Comparison of ENCODE assay signal across 8 cellular contexts in genomic region chr17:42617956-42618431, GRCh38. TPM values are rescaled to one million over a fixed set of nuclear protein-coding genes. Genes with fewer than 3 reads are reported as not detected.
A peak's percentile ranks its signal among the peaks of the same experiment; 100 is the strongest.
DNase-seq lines count a peak whose midpoint lies in the region; ATAC-seq and TF ChIP-seq lines count a peak whose summit lies in the region.
"Had no signal": no experiment of that assay in that cellular context is flagged by ENCODE, and none has a peak within 500 bp of the region (broad histone marks: within the 10 kb centered on the region; RNA-seq: fewer than 3 reads in every experiment).

No MANE protein-coding gene starts in this region.

- no peak overlapping the region for H3K4me3 Mint-ChIP-seq in progenitor cell of endocrine pancreas (ENCODE audit: low read depth)

- H2AFZ ChIP-seq in SK-N-SH (ENCODE audit: low read depth): no peak overlapping the region

- no peaks in the 10 kb centered on the region for H3K9me3 ChIP-seq in SK-N-SH

- no peaks in the 10 kb centered on the region for H4K20me1 ChIP-seq in SK-N-SH (ENCODE audit: insufficient read depth)

- H3K36me3 Mint-ChIP-seq in progenitor cell of endocrine pancreas (ENCODE audit: insufficient read depth): peaks cover 11% of the 10 kb centered on the region

- no peaks in the 10 kb centered on the region for H3K27me3 ChIP-seq in SK-N-SH (ENCODE audit: insufficient read depth)

- TF ChIP-seq CTCF in SK-N-SH (IDR thresholded peaks at IDR 0.05) (no peak), progenitor cell of endocrine pancreas (IDR thresholded peaks at IDR 0.05; ENCODE audit: unreplicated experiment) (no peak)

- WGBS in SK-N-SH (ENCODE audit: low lambda C conversion rate): 60% methylated on average over 4 of the region's 4 CpGs

- H3K79me2 ChIP-seq in SK-N-SH (ENCODE audit: insufficient read depth): no peaks in the 10 kb centered on the region

- TF ChIP-seq RAD21 in SK-N-SH (IDR thresholded peaks at IDR 0.05; ENCODE audit: low read length): no peak

- peaks cover 5% of the 10 kb centered on the region for H3K4me1 Mint-ChIP-seq in progenitor cell of endocrine pancreas (ENCODE audit: low read depth)

- no peak overlapping the region for H3K4me3 ChIP-seq in SK-N-SH (ENCODE audit: low read depth in 2 of 2, low read length in 1 of 2)

- no peaks in the 10 kb centered on the region for H3K9me3 Mint-ChIP-seq in progenitor cell of endocrine pancreas (ENCODE audit: low read depth)

- H3K4me1 ChIP-seq in SK-N-SH (ENCODE audit: control insufficient read depth in 1 of 2, insufficient read depth in 2 of 2, low read depth in 1 of 2, low read length in 1 of 2): peaks cover 0 to 16% of the 10 kb centered on the region in 2 experiments; a peak in 1 of 4 replicates

- no peak overlapping the region for H3K4me2 ChIP-seq in SK-N-SH

- H3F3A ChIP-seq in SK-N-SH (replicated peaks; ENCODE audit: insufficient read depth): peaks cover 10% of the 10 kb centered on the region

- peak overlapping the region; percentile 33 for H3K27ac Mint-ChIP-seq in progenitor cell of endocrine pancreas

- peak; percentile 42 for DNase-seq in SK-N-SH
- no peak for DNase-seq in progenitor cell of endocrine pancreas (ENCODE audit: low spot score, unreplicated experiment)
- DNase-seq in NCI-H526 (lab: John Stamatoyannopoulos, UW): no peak
- no peak for DNase-seq in H4 (ENCODE audit: low spot score)
- DNase-seq in GOT3 (lab: John Stamatoyannopoulos, UW): no peak
- DNase-seq: activated CD4-positive, CD25-positive, alpha-beta regulatory T cell treated with anti-CD3 and anti-CD28 coated beads, Interleukin-2, amount 50 U/mL, for 72 hours had no signal

- POLR2A ChIA-PET in SK-N-SH (lab: Yijun Ruan, JAX): interaction anchor here (0.6 to 2.2 kb wide), 8 partner anchors 9 to 187 kb away, joined by 3 to 12 read pairs (median 6); partner anchors contain the start of genes PLEKHH3, PSMC3IP, RETREG3 and TUBG1

- H3K36me3 ChIP-seq in SK-N-SH (replicated peaks in 1 of 2; ENCODE audit: control insufficient read depth in 1 of 2, insufficient read depth in 2 of 2, low read length in 1 of 2): peaks cover 22 to 23% of the 10 kb centered on the region in 2 experiments

- no peaks in the 10 kb centered on the region for H3K27me3 Mint-ChIP-seq in progenitor cell of endocrine pancreas

- no peak overlapping the region for H3K9ac ChIP-seq in SK-N-SH

- TF ChIP-seq EP300 in SK-N-SH (IDR thresholded peaks at IDR 0.05; ENCODE audit: borderline replicate concordance in 1 of 2, low read depth in 1 of 2, low read length in 1 of 2): no peak

- CTCF ChIA-PET in SK-N-SH (lab: Yijun Ruan, JAX): interaction anchor here (1.1 to 2.1 kb wide), 14 partner anchors 8 to 75 kb away, joined by 3 to 14 read pairs (median 6); partner anchors contain the start of genes CCR10, PLEKHH3 and PSMC3IP

- ATAC-seq in GM18870 (IDR thresholded peaks at IDR 0.05; ENCODE audit: unreplicated experiment) (peak; percentile 10), HG02623 (IDR thresholded peaks at IDR 0.05; ENCODE audit: unreplicated experiment) (peak; percentile 13)

- H3K27ac ChIP-seq in SK-N-SH (ENCODE audit: low read depth in 2 of 2, low read length in 1 of 2): peak overlapping the region in 1 of 2 experiments; percentile 71; a peak in 2 of 4 replicates

- no peaks in the 10 kb centered on the region for H3K9me2 ChIP-seq in SK-N-SH

TF ChIP-seq in SK-N-SH, 30 proteins besides CTCF, POLR2A, EP300 and RAD21:
- TF ChIP-seq, protein P1, sequence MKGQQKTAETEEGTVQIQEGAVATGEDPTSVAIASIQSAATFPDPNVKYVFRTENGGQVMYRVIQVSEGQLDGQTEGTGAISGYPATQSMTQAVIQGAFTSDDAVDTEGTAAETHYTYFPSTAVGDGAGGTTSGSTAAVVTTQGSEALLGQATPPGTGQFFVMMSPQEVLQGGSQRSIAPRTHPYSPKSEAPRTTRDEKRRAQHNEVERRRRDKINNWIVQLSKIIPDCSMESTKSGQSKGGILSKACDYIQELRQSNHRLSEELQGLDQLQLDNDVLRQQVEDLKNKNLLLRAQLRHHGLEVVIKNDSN (IDR thresholded peaks at IDR 0.05; ENCODE audit: borderline replicate concordance, low read depth): no peak
- TF ChIP-seq SIN3A (IDR thresholded peaks at IDR 0.05; ENCODE audit: borderline replicate concordance, low read depth, low read length): no peak
- no peak for TF ChIP-seq IRF3 (IDR thresholded peaks at IDR 0.05; ENCODE audit: low read depth, low read length)
- TF ChIP-seq ELF1 (IDR thresholded peaks at IDR 0.05): no peak
- no peak for TF ChIP-seq GATA2 (CRISPR knock-in tag; IDR thresholded peaks at IDR 0.05)
- TF ChIP-seq GABPA (IDR thresholded peaks at IDR 0.05; ENCODE audit: low read depth): no peak
- no peak for TF ChIP-seq FOXJ3 (CRISPR knock-in tag; IDR thresholded peaks at IDR 0.05)
- TF ChIP-seq FOXM1 (IDR thresholded peaks at IDR 0.05; ENCODE audit: low read depth): no peak
- TF ChIP-seq TCF12 (IDR thresholded peaks at IDR 0.05): no peak
- TF ChIP-seq, protein P2, sequence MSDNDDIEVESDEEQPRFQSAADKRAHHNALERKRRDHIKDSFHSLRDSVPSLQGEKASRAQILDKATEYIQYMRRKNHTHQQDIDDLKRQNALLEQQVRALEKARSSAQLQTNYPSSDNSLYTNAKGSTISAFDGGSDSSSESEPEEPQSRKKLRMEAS (IDR thresholded peaks at IDR 0.05; ENCODE audit: low read depth): no peak
- TF ChIP-seq FOSL2 (IDR thresholded peaks at IDR 0.05; ENCODE audit: borderline replicate concordance, low read depth): no peak
- no peak for TF ChIP-seq JUND (IDR thresholded peaks at IDR 0.05)

RNA-seq across cellular contexts. Expression of gene TUBG1, which starts 8.5 kb away (rescaled TPM):
- 72.4 and 145 TPM in 2 replicates for polyA plus RNA-seq in SK-N-SH (2012; rRNA removed)
- polyA plus RNA-seq in SK-N-SH (2012; cell fraction: cytosol; rRNA removed): 71.0 and 92.6 TPM in 2 replicates
- 112 and 144 TPM in 2 replicates for polyA plus RNA-seq in SK-N-SH (2012; cell fraction: nucleus; rRNA removed)
- 53.8 and 53.9 TPM in 2 replicates for total RNA-seq in progenitor cell of endocrine pancreas
- total RNA-seq in H4 (2014; rRNA removed; shearing (Covaris generic)): 74.3 and 92.3 TPM in 2 replicates

RNA-seq across cellular contexts. Expression of gene RETREG3, which starts 8.8 kb away (rescaled TPM):
- 13.3 and 24.9 TPM in 2 replicates for polyA plus RNA-seq in SK-N-SH (2012; rRNA removed)
- polyA plus RNA-seq in SK-N-SH (2012; cell fraction: cytosol; rRNA removed): 9.9 and 11.9 TPM in 2 replicates
- polyA plus RNA-seq in SK-N-SH (2012; cell fraction: nucleus; rRNA removed): 23.4 and 25.6 TPM in 2 replicates
- 66.2 and 80.5 TPM in 2 replicates for total RNA-seq in progenitor cell of endocrine pancreas
- 28.7 and 49.5 TPM in 2 replicates for total RNA-seq in H4 (2014; rRNA removed; shearing (Covaris generic))

RNA-seq across cellular contexts. Expression of gene PSMC3IP, which starts 40.5 kb away (rescaled TPM):
- 14.2 and 17.3 TPM in 2 replicates for polyA plus RNA-seq in SK-N-SH (2012; rRNA removed)
- polyA plus RNA-seq in SK-N-SH (2012; cell fraction: cytosol; rRNA removed): 15.8 and 20.1 TPM in 2 replicates
- polyA plus RNA-seq in SK-N-SH (2012; cell fraction: nucleus; rRNA removed): 23.6 and 31.7 TPM in 2 replicates
- total RNA-seq in progenitor cell of endocrine pancreas: 18.1 and 19.6 TPM in 2 replicates
- 11.9 and 12.6 TPM in 2 replicates for total RNA-seq in H4 (2014; rRNA removed; shearing (Covaris generic))

RNA-seq across cellular contexts. Expression of gene TUBG2, which starts 41.1 kb away (rescaled TPM):
- 27.6 and 33.9 TPM in 2 replicates for polyA plus RNA-seq in SK-N-SH (2012; rRNA removed)
- polyA plus RNA-seq in SK-N-SH (2012; cell fraction: cytosol; rRNA removed): 14.4 and 21.3 TPM in 2 replicates
- 210 and 236 TPM in 2 replicates for polyA plus RNA-seq in SK-N-SH (2012; cell fraction: nucleus; rRNA removed)
- 26.9 and 31.3 TPM in 2 replicates for total RNA-seq in progenitor cell of endocrine pancreas
- total RNA-seq in H4 (2014; rRNA removed; shearing (Covaris generic)): 5.5 and 7.5 TPM in 2 replicates

RNA-seq across cellular contexts. Expression of gene MLX, which starts 51.1 kb away (rescaled TPM):
- polyA plus RNA-seq in SK-N-SH (2012; rRNA removed): 44.5 and 66.4 TPM in 2 replicates
- polyA plus RNA-seq in SK-N-SH (2012; cell fraction: cytosol; rRNA removed): 33.1 and 41.8 TPM in 2 replicates
- polyA plus RNA-seq in SK-N-SH (2012; cell fraction: nucleus; rRNA removed): 154 and 172 TPM in 2 replicates
- total RNA-seq in progenitor cell of endocrine pancreas: 26.8 and 33.7 TPM in 2 replicates
- 23.2 and 31.9 TPM in 2 replicates for total RNA-seq in H4 (2014; rRNA removed; shearing (Covaris generic))
